ENCODE assay signal across 15 cellular contexts in the genomic region with DNA sequence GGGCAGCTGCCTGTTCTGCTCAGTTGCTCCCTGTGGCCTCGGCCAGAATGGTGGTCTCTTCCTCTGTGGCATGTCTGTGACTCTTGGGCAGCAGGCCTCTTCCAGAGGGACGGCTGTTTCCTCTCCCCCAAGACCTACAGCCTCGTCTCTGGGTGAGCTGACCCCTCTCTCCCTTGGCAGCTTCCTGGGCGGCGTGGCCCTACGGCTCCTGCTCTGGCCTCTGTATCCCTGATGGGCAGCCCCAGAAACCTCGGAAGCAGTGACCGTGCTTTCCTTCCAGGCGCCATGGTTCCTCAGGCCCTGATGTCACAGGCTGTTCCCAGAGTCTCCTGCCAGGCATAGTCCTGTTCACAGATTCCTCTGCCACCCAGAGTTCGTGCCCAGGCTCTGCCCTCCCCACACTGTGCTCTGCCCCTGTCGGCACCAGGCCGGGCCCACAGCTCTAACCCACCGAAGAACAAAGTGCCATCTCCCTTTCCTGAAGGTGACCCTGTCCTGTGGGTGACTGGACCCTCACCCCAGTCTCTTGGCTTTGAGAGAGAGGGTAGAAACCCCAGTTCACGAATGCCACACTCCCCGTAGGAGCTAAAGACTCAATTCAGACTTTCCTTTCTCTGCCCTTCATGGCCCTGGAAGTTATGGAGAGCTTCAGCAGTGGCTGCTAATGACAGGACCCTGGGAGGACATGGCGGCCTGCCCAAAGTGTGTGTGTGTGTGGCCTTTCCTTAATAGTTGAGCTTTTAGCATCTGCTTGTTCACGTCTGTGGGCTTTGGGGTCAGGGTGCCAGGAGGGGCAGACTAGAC.
DNase-seq lines count a peak whose midpoint lies in the region; ATAC-seq and TF ChIP-seq lines count a peak whose summit lies in the region.
"Had no signal": no experiment of that assay in that cellular context is flagged by ENCODE, and none has a peak within 500 bp of the region (broad histone marks: within the 10 kb centered on the region; RNA-seq: fewer than 3 reads in every experiment).

No MANE protein-coding gene starts in this region.

- peak; percentile 26 for ATAC-seq in Right ventricle myocardium inferior
- ATAC-seq in HG03159 (IDR thresholded peaks at IDR 0.05; ENCODE audit: unreplicated experiment) = no peak
- ATAC-seq: esophagus mucosa had no signal

- H3K4me1 ChIP-seq in right atrium auricular region (peaks cover 0 to 46% of the 10 kb centered on the region in 2 donors), transverse colon (peaks cover 28 to 50% (median 42%) of the 10 kb centered on the region in 4 donors)
- H3K4me1 ChIP-seq: HAP-1 had no signal

- H3K36me3 ChIP-seq in right atrium auricular region = peaks cover 14% of the 10 kb centered on the region
- peaks cover 0 to 14% (median 7%) of the 10 kb centered on the region in 4 donors for H3K36me3 ChIP-seq in transverse colon

- no peaks in the 10 kb centered on the region for H3K27me3 Mint-ChIP-seq in activated naive CD8-positive, alpha-beta T cell

- intact Hi-C loops in Right ventricle myocardium inferior (cut with DNase I) (loop anchor here (5.0 kb wide), 2 partner anchors 67 to 97 kb away; no protein-coding TSS in a partner anchor), transverse colon (cut with DNase I; ENCODE audit: low total_unique reads) (loop anchor here (10.0 kb wide), 1 partner anchor 105 kb away; no protein-coding TSS in a partner anchor)

- TF ChIP-seq POLR2A in transverse colon (IDR thresholded peaks at IDR 0.05) = no peak

- TF ChIP-seq CTCF in right atrium auricular region (IDR thresholded peaks at IDR 0.05) (no peak), transverse colon (IDR thresholded peaks at IDR 0.05) (no peak)

- no peak overlapping the region for H3K4me3 Mint-ChIP-seq in activated naive CD8-positive, alpha-beta T cell

- DNase-seq in Right ventricle myocardium inferior (ENCODE audit: missing footprints) (no peak), right atrium auricular region (ENCODE audit: low spot score) (no peak), mesenteric fat pad (ENCODE audit: low spot score) (peak; percentile 80), transverse colon (no peak), cerebellar cortex (ENCODE audit: low spot score) (no peak), AG08395 (ENCODE audit: low spot score) (no peak)
- DNase-seq: BE2C; NCI-H1092; NCI-H446 treated with DMSO at 0.1 percent for 48 hours; stimulated activated CD4-positive, alpha-beta T cell treated with anti-CD3 and anti-CD28 coated beads, Interleukin-2, amount 100 ng/mL, for 48 hours; T-helper 9 cell had no signal

- H3K4me3 ChIP-seq in right atrium auricular region = no peak overlapping the region
- H3K4me3 ChIP-seq in transverse colon = no peak overlapping the region
- H3K4me3 ChIP-seq: HAP-1 had no signal

- H3K9me3 Mint-ChIP-seq in activated naive CD8-positive, alpha-beta T cell (ENCODE audit: low read depth) = no peaks in the 10 kb centered on the region

- in situ Hi-C loops in transverse colon (cut with MboI; ENCODE audit: low pct_ligation_motif_present in 1 of 4, low pct_unique_long_range_greater_than_20kb in 1 of 4, low sequenced_read_pairs in 3 of 4) = no loop called here

- peaks cover 7% of the 10 kb centered on the region for H3K36me3 Mint-ChIP-seq in activated naive CD8-positive, alpha-beta T cell

- H3K27me3 ChIP-seq in right atrium auricular region (no peaks in the 10 kb centered on the region), transverse colon (no peaks in the 10 kb centered on the region)
- H3K27me3 ChIP-seq: BE2C had no signal

- 92 to 100% methylated on average over 1 to 11 of the region's 17 CpGs for WGBS in transverse colon (ENCODE audit: low coverage in 1 of 2), 2 donors

- H3K27ac Mint-ChIP-seq in activated naive CD8-positive, alpha-beta T cell = peak overlapping the region; percentile 96

- H3K4me1 Mint-ChIP-seq in activated naive CD8-positive, alpha-beta T cell (ENCODE audit: low read depth) = peaks cover 62% of the 10 kb centered on the region

- no peaks in the 10 kb centered on the region for H3K9me3 ChIP-seq in right atrium auricular region
- H3K9me3 ChIP-seq in transverse colon = no peaks in the 10 kb centered on the region
- H3K9me3 ChIP-seq: BE2C, HAP-1 had no signal

- H3K27ac ChIP-seq in right atrium auricular region (peak overlapping the region in 1 of 2 donors; percentile 23), transverse colon (peak overlapping the region in 3 of 4 donors; percentile 58 to 68 (median 64))

- TF ChIP-seq EP300 in transverse colon (IDR thresholded peaks at IDR 0.05; ENCODE audit: low read depth) = no peak
